In genomic region chr22:22391543-22391942, GRCh38 we compare ENCODE assay signal across 23 cellular contexts.
DNase-seq lines count a peak whose midpoint lies in the region; ATAC-seq, FAIRE-seq and TF ChIP-seq lines count a peak whose summit lies in the region.
"Had no signal": no experiment of that assay in that cellular context is flagged by ENCODE, and none has a peak within 500 bp of the region (broad histone marks: within the 10 kb centered on the region; RNA-seq: fewer than 3 reads in every experiment).

No MANE protein-coding gene starts in this region.

- no peaks in the 10 kb centered on the region; the same call in 1 of the 2 replicates for H3K36me3 ChIP-seq in GM23338 (ENCODE audit: insufficient read depth)
- H3K36me3 ChIP-seq in H1 (ENCODE audit: control insufficient read depth in 2 of 4, insufficient read depth in 4 of 4, low read length in 3 of 4), result no peaks in the 10 kb centered on the region
- H3K36me3 ChIP-seq in vagina, result no peaks in the 10 kb centered on the region
- H3K36me3 ChIP-seq in prostate gland, result no peaks in the 10 kb centered on the region
- H3K36me3 ChIP-seq: BLaER1 treated with 17β-estradiol and CSF1 and Interleukin-3, amounts not matched to agents 10 nM and 100 nM had no signal

- no peaks in the 10 kb centered on the region for H3K9me2 ChIP-seq in GM23338 (ENCODE audit: insufficient read depth)

- H3K4me3 Mint-ChIP-seq in GM23338, result no peak overlapping the region
- H3K4me3 Mint-ChIP-seq in osteocyte (ENCODE audit: unreplicated experiment), result no peak overlapping the region
- H3K4me3 Mint-ChIP-seq: B cell; CD4-positive, alpha-beta T cell; CD8-positive, alpha-beta T cell had no signal

- H4K91ac ChIP-seq in H1 (replicated peaks; ENCODE audit: insufficient read length, low read length), result no peak overlapping the region

- no peak overlapping the region for H2BK120ac ChIP-seq in H1 (replicated peaks; ENCODE audit: low read depth, low read length)

- H2BK20ac ChIP-seq in H1 (ENCODE audit: low read length), result no peak overlapping the region

- H3K79me2 ChIP-seq in GM23338 (replicated peaks; ENCODE audit: insufficient read depth) (no peaks in the 10 kb centered on the region), H1 (ENCODE audit: control insufficient read depth in 1 of 2, insufficient read depth in 2 of 2, low read length in 2 of 2) (no peaks in the 10 kb centered on the region)

- H3K27me3 ChIP-seq in GM23338 (ENCODE audit: insufficient read depth) (peaks cover 100% of the 10 kb centered on the region), H1 (replicated peaks in 1 of 4; ENCODE audit: control insufficient read depth in 3 of 4, extremely low read depth in 1 of 4, insufficient read depth in 3 of 4, low read length in 3 of 4) (peaks cover 73 to 100% (median 97%) of the 10 kb centered on the region in 4 experiments), vagina (no peaks in the 10 kb centered on the region), prostate gland (replicated peaks; ENCODE audit: insufficient read depth) (no peaks in the 10 kb centered on the region)
- H3K27me3 ChIP-seq: BLaER1 treated with 17β-estradiol and CSF1 and Interleukin-3, amounts not matched to agents 10 nM and 100 nM had no signal

- H4K20me1 ChIP-seq in GM23338 (replicated peaks; ENCODE audit: insufficient read depth) (no peaks in the 10 kb centered on the region; the same call in 1 of the 2 replicates), H1 (replicated peaks in 1 of 2; ENCODE audit: control insufficient read depth in 1 of 2, insufficient read depth in 2 of 2, low read length in 2 of 2) (peaks cover 0 to 2% of the 10 kb centered on the region in 2 experiments)
- H4K20me1 ChIP-seq: BLaER1 treated with 17β-estradiol and CSF1 and Interleukin-3, amounts not matched to agents 10 nM and 100 nM had no signal

- TF ChIP-seq RAD21 in H1 (IDR thresholded peaks at IDR 0.05 in 1 of 2, conservative IDR thresholded peaks at IDR 0.05 in 1 of 2; ENCODE audit: low read depth in 2 of 2, low read length in 2 of 2), result no peak

- FAIRE-seq in H1 (lab: Jason Lieb, UNC) (no peak), HTR-8/SVneo (lab: Jason Lieb, UNC) (no peak)
- FAIRE-seq: A549, D721Med, G401.6, GM12891, GM19239 had no signal

- no peak overlapping the region for H3K18ac ChIP-seq in H1 (ENCODE audit: extremely low read depth, low read length)

- H3F3A ChIP-seq in GM23338 (replicated peaks; ENCODE audit: low read depth), result no peaks in the 10 kb centered on the region

- no peak overlapping the region for H3K23ac ChIP-seq in H1 (ENCODE audit: insufficient read length)

- H3K14ac ChIP-seq in H1 (ENCODE audit: insufficient read length), result no peak overlapping the region

- H3K27me3 Mint-ChIP-seq in GM23338 (ENCODE audit: insufficient read depth, low read depth, poor library complexity), result peaks cover 98% of the 10 kb centered on the region
- peaks cover 5% of the 10 kb centered on the region for H3K27me3 Mint-ChIP-seq in osteocyte (ENCODE audit: unreplicated experiment)
- H3K27me3 Mint-ChIP-seq: B cell had no signal

- no peak overlapping the region for H2BK15ac ChIP-seq in H1 (ENCODE audit: low read length)

- ATAC-seq in GM23338, result no peak
- ATAC-seq in activated CD4-positive, CD25-positive, alpha-beta regulatory T cell treated with anti-CD3 and anti-CD28 coated beads, Interleukin-2, amount 50 U/mL, for 24 hours, result no peak
- ATAC-seq: A549; CD8-positive, alpha-beta T cell had no signal

- H3K4me1 ChIP-seq in GM23338 (ENCODE audit: insufficient read depth) (no peaks in the 10 kb centered on the region), H1 (replicated peaks in 1 of 4; ENCODE audit: control insufficient read depth in 3 of 4, insufficient read depth in 4 of 4, low read length in 3 of 4) (no peaks in the 10 kb centered on the region), vagina (no peaks in the 10 kb centered on the region), prostate gland (replicated peaks) (no peaks in the 10 kb centered on the region)
- H3K4me1 ChIP-seq: A549 had no signal

- no peak overlapping the region for H3K9ac ChIP-seq in H1 (replicated peaks in 1 of 4; ENCODE audit: extremely low read depth in 1 of 4, low read depth in 3 of 4, low read length in 3 of 4)
- H3K9ac ChIP-seq: BLaER1 treated with 17β-estradiol and CSF1 and Interleukin-3, amounts not matched to agents 10 nM and 100 nM had no signal

- H3K27ac Mint-ChIP-seq in GM23338 (no peak overlapping the region), osteocyte (ENCODE audit: unreplicated experiment) (no peak overlapping the region)
- H3K27ac Mint-ChIP-seq: CD4-positive, alpha-beta T cell; CD8-positive, alpha-beta T cell had no signal

- H3K9me3 ChIP-seq in H1 (ENCODE audit: insufficient read depth in 2 of 2, low read depth in 1 of 2, low read length in 1 of 2), result peaks cover 0 to 6% of the 10 kb centered on the region in 2 experiments; a peak in 1 of 4 replicates
- no peaks in the 10 kb centered on the region for H3K9me3 ChIP-seq in vagina
- no peaks in the 10 kb centered on the region for H3K9me3 ChIP-seq in prostate gland

- H3K79me1 ChIP-seq in H1 (ENCODE audit: low read depth, low read length), result no peaks in the 10 kb centered on the region

- CTCF ChIA-PET in H1 (lab: Charles Lee; ENCODE audit: partially characterized antibody), result interaction anchor here (1.0 to 4.7 kb wide), 6 partner anchors 9 to 71 kb away, joined by 3 to 25 read pairs (median 4); no protein-coding TSS in a partner anchor

- H3K9me3 Mint-ChIP-seq in GM23338 (peaks cover 16% of the 10 kb centered on the region), osteocyte (ENCODE audit: unreplicated experiment) (peaks cover 14% of the 10 kb centered on the region)

- H3K4me3 ChIP-seq in GM23338, result no peak overlapping the region
- H3K4me3 ChIP-seq in H1 (ENCODE audit: extremely low read depth in 1 of 4, insufficient read depth in 2 of 4, low read depth in 3 of 4, low read length in 4 of 4), result no peak overlapping the region
- H3K4me3 ChIP-seq in vagina, result no peak overlapping the region
- H3K4me3 ChIP-seq in prostate gland, result no peak overlapping the region
- H3K4me3 ChIP-seq: A549; BLaER1 treated with 17β-estradiol and CSF1 and Interleukin-3, amounts not matched to agents 10 nM and 100 nM had no signal

- POLR2A ChIA-PET in H1 (lab: Charles Lee; ENCODE audit: partially characterized antibody), result no interaction called here

- H3K4me2 ChIP-seq in GM23338, result no peak overlapping the region
- no peak overlapping the region for H3K4me2 ChIP-seq in H1 (ENCODE audit: insufficient read depth in 1 of 2, low read depth in 2 of 2, low read length in 2 of 2)
- H3K4me2 ChIP-seq: A549; BLaER1 treated with 17β-estradiol and CSF1 and Interleukin-3, amounts not matched to agents 10 nM and 100 nM had no signal

- no peak overlapping the region for H3K27ac ChIP-seq in GM23338 (ENCODE audit: low read depth)
- no peak overlapping the region for H3K27ac ChIP-seq in H1 (ENCODE audit: low read depth, low read length)
- no peak overlapping the region for H3K27ac ChIP-seq in vagina
- no peak overlapping the region for H3K27ac ChIP-seq in prostate gland
- H3K27ac ChIP-seq: 22Rv1; A549; BLaER1 treated with 17β-estradiol and CSF1 and Interleukin-3, amounts not matched to agents 10 nM and 100 nM; C4-2B had no signal

- TF ChIP-seq EP300 in H1 (IDR thresholded peaks at IDR 0.05; ENCODE audit: borderline replicate concordance in 1 of 2, low read depth in 2 of 2, low read length in 2 of 2), result no peak

- H2AK5ac ChIP-seq in H1 (ENCODE audit: low read depth, low read length), result no peak overlapping the region

- H3K4ac ChIP-seq in H1 (replicated peaks; ENCODE audit: insufficient read length, low read depth, low read length), result no peak overlapping the region

- TF ChIP-seq CTCF in GM23338 (conservative IDR thresholded peaks at IDR 0.05; ENCODE audit: low read depth in 2 of 2), result no peak
- TF ChIP-seq CTCF in H1 (IDR thresholded peaks at IDR 0.05; ENCODE audit: control extremely low read depth in 1 of 3, insufficient read depth in 1 of 3, low read depth in 1 of 3, low read length in 3 of 3), result no peak
- no peak for TF ChIP-seq CTCF in osteocyte (IDR thresholded peaks at IDR 0.05)
- no peak for TF ChIP-seq CTCF in vagina (IDR thresholded peaks at IDR 0.05)
- TF ChIP-seq CTCF in prostate gland (IDR thresholded peaks at IDR 0.05), result no peak

- no peaks in the 10 kb centered on the region for H3K23me2 ChIP-seq in H1 (ENCODE audit: low read depth, low read length)

- no peak overlapping the region for H4K5ac ChIP-seq in H1 (ENCODE audit: insufficient read length, low read depth, low read length)

- H3K36me3 Mint-ChIP-seq in GM23338 (ENCODE audit: low read depth) (no peaks in the 10 kb centered on the region), osteocyte (ENCODE audit: unreplicated experiment) (no peaks in the 10 kb centered on the region)
- H3K36me3 Mint-ChIP-seq: CD8-positive, alpha-beta T cell had no signal

- no peaks in the 10 kb centered on the region for H3K4me1 Mint-ChIP-seq in GM23338
- no peaks in the 10 kb centered on the region for H3K4me1 Mint-ChIP-seq in osteocyte (ENCODE audit: unreplicated experiment)

- TF ChIP-seq POLR2A in H1 (IDR thresholded peaks at IDR 0.05; ENCODE audit: control extremely low read depth in 1 of 2, low read depth in 2 of 2, low read length in 2 of 2) (no peak), vagina (IDR thresholded peaks at IDR 0.05) (no peak), prostate gland (IDR thresholded peaks at IDR 0.05) (no peak)

- intact Hi-C loops in vagina (cut with DNase I) (no loop called here), prostate gland (cut with DNase I) (no loop called here)

- no peak overlapping the region for H2BK12ac ChIP-seq in H1 (ENCODE audit: low read depth, low read length)

- H2BK5ac ChIP-seq in H1 (ENCODE audit: low read depth, low read length), result no peak overlapping the region

- DNase-seq in GM23338 (ENCODE audit: low spot score), result no peak
- DNase-seq in H1 (ENCODE audit: low read depth in 1 of 2, low spot score in 2 of 2), result no peak
- DNase-seq in osteocyte (ENCODE audit: extremely low spot score, unreplicated experiment), result peak; percentile 56
- peak; percentile 7 to 22 for DNase-seq in vagina (ENCODE audit: extremely low spot score in 2 of 2)
- no peak for DNase-seq in HTR-8/SVneo (ENCODE audit: insufficient read length, low spot score)
- DNase-seq in prostate gland (ENCODE audit: low spot score), result no peak
- DNase-seq: AML-193; Caco-2; Calu3; CD4-positive, alpha-beta T cell; CD8-positive, alpha-beta T cell; DMS79 treated with DMSO at 0.1 percent for 48 hours; GF-D8 had no signal

- H2AFZ ChIP-seq in GM23338 (no peak overlapping the region), H1 (ENCODE audit: low read length) (no peak overlapping the region)

- H3K56ac ChIP-seq in H1 (replicated peaks; ENCODE audit: insufficient read length, low read depth, low read length), result no peak overlapping the region

- no peak overlapping the region for H4K8ac ChIP-seq in H1 (ENCODE audit: extremely low read depth, insufficient read depth, low read length)

TF ChIP-seq in GM23338, 12 proteins besides CTCF, POLR2A, EP300 and RAD21 (continues in another document):
- TF ChIP-seq JUNB (IDR thresholded peaks at IDR 0.05; ENCODE audit: unreplicated experiment) (no peak), STAT1 (IDR thresholded peaks at IDR 0.05; ENCODE audit: unreplicated experiment) (no peak)

TF ChIP-seq in H1, 55 proteins besides CTCF, POLR2A, EP300 and RAD21:
- TF ChIP-seq TBP (IDR thresholded peaks at IDR 0.05; ENCODE audit: low read depth, low read length) (no peak), EZH2 (IDR thresholded peaks at IDR 0.05; ENCODE audit: low read depth, low read length, severe bottlenecking) (peak; percentile 37), YY1 (IDR thresholded peaks at IDR 0.05; ENCODE audit: low read depth, low read length) (no peak)

Comparison
In these comparisons a context has a peak if more than half of its experiments do, and no peak if none do; other contexts are left out.
1. DNase-seq: peak in osteocyte (single experiment) and vagina (2 of 2); none in GM23338 (single experiment), H1 (0 of 2), HTR-8/SVneo (single experiment) and prostate gland (single experiment).